Comparison of ENCODE assay signal across 8 cellular contexts in genomic region chr17:77450742-77451270, GRCh38.
DNase-seq lines count a peak whose midpoint lies in the region; ATAC-seq and TF ChIP-seq lines count a peak whose summit lies in the region.

No MANE protein-coding gene starts in this region.

- H3K36me3 Mint-ChIP-seq in activated T-cell treated with anti-CD3 and anti-CD28 coated beads, Interleukin-2, amount 50 U/mL, for 24 hours (ENCODE audit: low read depth), result peaks cover 73% of the 10 kb centered on the region
- H3K36me3 Mint-ChIP-seq in brain, result peaks cover 20% of the 10 kb centered on the region
- peaks cover 12% of the 10 kb centered on the region for H3K36me3 Mint-ChIP-seq in memory B cell

- no peaks in the 10 kb centered on the region for H3K9me3 ChIP-seq in transverse colon

- TF ChIP-seq EP300 in transverse colon (IDR thresholded peaks at IDR 0.05; ENCODE audit: low read depth), result no peak

- H3K9me3 Mint-ChIP-seq in activated T-cell treated with anti-CD3 and anti-CD28 coated beads, Interleukin-2, amount 50 U/mL, for 24 hours, result no peaks in the 10 kb centered on the region
- H3K9me3 Mint-ChIP-seq in brain (peaks cover 0 to 2% (median 0%) of the 10 kb centered on the region in 5 experiments), memory B cell (no peaks in the 10 kb centered on the region)

- WGBS in transverse colon (ENCODE audit: low coverage in 1 of 2), 2 donors, result 15 to 40% methylated on average over 1 to 11 of the region's 11 CpGs

- peak overlapping the region; percentile 97 for H3K27ac Mint-ChIP-seq in activated T-cell treated with anti-CD3 and anti-CD28 coated beads, Interleukin-2, amount 50 U/mL, for 24 hours
- H3K27ac Mint-ChIP-seq in brain, result peak overlapping the region; percentile 99 to 100 (median 100)
- peak overlapping the region; percentile 98 for H3K27ac Mint-ChIP-seq in memory B cell

- no peak for TF ChIP-seq POLR2A in transverse colon (IDR thresholded peaks at IDR 0.05)

- H3K27me3 ChIP-seq in transverse colon, result no peaks in the 10 kb centered on the region

- TF ChIP-seq CTCF in brain (conservative IDR thresholded peaks at IDR 0.05) (no peak), transverse colon (IDR thresholded peaks at IDR 0.05) (no peak)

- peaks cover 58 to 89% (median 66%) of the 10 kb centered on the region in 4 donors for H3K4me1 ChIP-seq in transverse colon

- ATAC-seq in memory B cell (ENCODE audit: low read depth), result no peak

- peak overlapping the region; percentile 46 to 63 (median 49) for H3K4me3 ChIP-seq in transverse colon

- peak overlapping the region; percentile 98 for H3K4me3 Mint-ChIP-seq in activated T-cell treated with anti-CD3 and anti-CD28 coated beads, Interleukin-2, amount 50 U/mL, for 24 hours
- H3K4me3 Mint-ChIP-seq in brain (peak overlapping the region; percentile 93 to 100 (median 98)), memory B cell (peak overlapping the region; percentile 99)

- H3K36me3 ChIP-seq in transverse colon, result no peaks in the 10 kb centered on the region

- H3K27me3 Mint-ChIP-seq in activated T-cell treated with anti-CD3 and anti-CD28 coated beads, Interleukin-2, amount 50 U/mL, for 24 hours, result no peaks in the 10 kb centered on the region
- H3K27me3 Mint-ChIP-seq in brain (peaks cover 6% of the 10 kb centered on the region), memory B cell (no peaks in the 10 kb centered on the region)

- DNase-seq in activated T-cell treated with anti-CD3 and anti-CD28 coated beads, Interleukin-2, amount 50 U/mL, for 24 hours, result no peak
- no peak for DNase-seq in activated T-cell treated with anti-CD3 and anti-CD28 coated beads, Interleukin-2, amount 50 U/mL, for 1 hour
- DNase-seq in memory B cell (ENCODE audit: low spot score in 2 of 2), result no peak
- DNase-seq in transverse colon, result no peak
- no peak for DNase-seq in KBM-7
- DNase-seq in NCI-H2107 treated with DMSO at 0.1 percent for 48 hours (lab: John Stamatoyannopoulos, UW; ENCODE audit: unreplicated experiment), result no peak
- DNase-seq in NCI-H146 (lab: John Stamatoyannopoulos, UW), result no peak

- H3K27ac ChIP-seq in transverse colon, result peak overlapping the region; percentile 91 to 96 (median 94)

- in situ Hi-C loops in transverse colon (cut with MboI; ENCODE audit: low pct_ligation_motif_present in 1 of 4, low pct_unique_long_range_greater_than_20kb in 1 of 4, low sequenced_read_pairs in 3 of 4) (no loop called here), KBM-7 (cut with MboI; ENCODE audit: low pct_unique_long_range_greater_than_20kb, low sequenced_read_pairs) (no loop called here)

- H3K4me1 Mint-ChIP-seq in activated T-cell treated with anti-CD3 and anti-CD28 coated beads, Interleukin-2, amount 50 U/mL, for 24 hours (ENCODE audit: low read depth), result peaks cover 61% of the 10 kb centered on the region
- peaks cover 83% of the 10 kb centered on the region for H3K4me1 Mint-ChIP-seq in brain
- H3K4me1 Mint-ChIP-seq in memory B cell, result peaks cover 46% of the 10 kb centered on the region

- intact Hi-C loops in transverse colon (cut with DNase I; ENCODE audit: low total_unique reads), result no loop called here
